ENCODE assay signal across 8 cellular contexts in the genomic region with DNA sequence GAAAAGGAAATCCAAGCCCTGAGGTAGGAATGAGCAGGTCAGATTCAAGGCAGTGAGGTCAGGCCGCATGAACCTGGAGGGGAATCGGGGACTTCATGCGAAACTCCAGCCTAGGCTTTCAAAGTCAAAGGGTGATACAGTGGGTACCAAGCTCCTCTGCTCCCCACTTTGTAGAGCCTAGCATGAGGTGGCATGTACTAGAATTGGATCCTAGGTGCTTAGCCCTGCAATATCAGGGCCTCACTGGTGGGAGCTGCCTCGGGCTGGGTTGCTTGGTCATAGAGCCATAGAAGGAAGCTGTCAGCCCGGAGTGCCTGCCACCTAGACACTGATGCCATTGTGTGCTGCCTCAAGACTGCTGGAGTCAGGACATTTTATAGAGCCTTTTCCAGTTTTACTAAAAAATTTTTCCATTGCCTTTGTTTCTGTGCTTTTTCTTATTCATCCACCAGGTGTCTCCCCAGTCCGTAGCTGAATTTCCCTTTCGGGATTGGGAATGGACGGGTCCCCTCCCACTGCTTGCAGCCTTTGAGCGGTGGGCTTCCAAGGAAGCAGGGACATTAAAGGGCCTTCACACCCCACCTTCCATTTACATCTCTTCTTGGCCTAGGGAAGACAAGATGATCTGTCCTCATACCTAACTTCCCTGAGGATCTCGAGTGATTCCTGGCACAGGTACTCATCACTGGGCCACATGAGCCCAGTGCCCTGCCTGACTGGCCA.
DNase-seq lines count a peak whose midpoint lies in the region; ATAC-seq, FAIRE-seq and TF ChIP-seq lines count a peak whose summit lies in the region.

No MANE protein-coding gene starts in this region.

- FAIRE-seq in GM19239 (lab: Jason Lieb, UNC), result no peak

- H3K36me3 ChIP-seq in RWPE2 (ENCODE audit: low read depth), result peaks cover 44% of the 10 kb centered on the region

- ATAC-seq in RWPE2 (ENCODE audit: low read depth) (no peak), GM18909 (IDR thresholded peaks at IDR 0.05; ENCODE audit: poor library complexity, unreplicated experiment) (no peak)

- H3K4me3 ChIP-seq in RWPE2 (ENCODE audit: severe bottlenecking), result no peak overlapping the region

- peak; percentile 53 for DNase-seq in NCI-H82 (lab: John Stamatoyannopoulos, UW)
- DNase-seq in NCI-H82 treated with DMSO at 0.1 percent for 48 hours (lab: John Stamatoyannopoulos, UW; ENCODE audit: unreplicated experiment), result no peak
- DNase-seq in RWPE2 (ENCODE audit: low spot score), result no peak
- DNase-seq in foreskin melanocyte, result peak; percentile 84
- DNase-seq in superior temporal gyrus (ENCODE audit: extremely low spot score), result peak; percentile 90
- no peak for DNase-seq in GM19239 (ENCODE audit: insufficient read length, low spot score)
- DNase-seq in activated T-cell treated with anti-CD3 and anti-CD28 coated beads for 4 hours, result no peak

- H3K27me3 ChIP-seq in RWPE2 (ENCODE audit: insufficient read depth, poor library complexity, severe bottlenecking), result no peaks in the 10 kb centered on the region

- TF ChIP-seq CTCF in RWPE2 (IDR thresholded peaks at IDR 0.05; ENCODE audit: poor library complexity, severe bottlenecking), result peak; percentile 79

- no peaks in the 10 kb centered on the region for H3K9me3 ChIP-seq in RWPE2 (ENCODE audit: severe bottlenecking)

- no peaks in the 10 kb centered on the region for H3K4me1 ChIP-seq in RWPE2 (ENCODE audit: insufficient read depth, poor library complexity, severe bottlenecking)

- H3K27ac ChIP-seq in RWPE2 (ENCODE audit: poor library complexity, severe bottlenecking), result no peak overlapping the region

Comparison
In these comparisons a context has a peak if more than half of its experiments do, and no peak if none do; other contexts are left out.
1. DNase-seq: peak in NCI-H82 (single experiment), foreskin melanocyte (single experiment) and superior temporal gyrus (single experiment); none in NCI-H82 treated with DMSO at 0.1 percent for 48 hours (single experiment), RWPE2 (single experiment), GM19239 (single experiment) and activated T-cell treated with anti-CD3 and anti-CD28 coated beads for 4 hours (single experiment).